Comparison of ENCODE assay signal across 8 cellular contexts in genomic region chr2:191051825-191052778, GRCh38. TPM values are rescaled to one million over a fixed set of nuclear protein-coding genes. Genes with fewer than 3 reads are reported as not detected.
DNase-seq lines count a peak whose midpoint lies in the region; ATAC-seq and TF ChIP-seq lines count a peak whose summit lies in the region.

No MANE protein-coding gene starts in this region.

- no peak overlapping the region for H3K27ac ChIP-seq in transverse colon

- H3K36me3 ChIP-seq in kidney epithelial cell (ENCODE audit: control insufficient read depth, insufficient read depth, low read length) = no peaks in the 10 kb centered on the region
- H3K36me3 ChIP-seq in transverse colon = no peaks in the 10 kb centered on the region

- H3K9me3 Mint-ChIP-seq in activated T-cell treated with anti-CD3 and anti-CD28 coated beads, Interleukin-2, amount 50 U/mL, for 72 hours = no peaks in the 10 kb centered on the region
- H3K9me3 Mint-ChIP-seq in activated T-cell treated with anti-CD3 and anti-CD28 coated beads, Interleukin-2, amount 50 U/mL, for 24 hours = no peaks in the 10 kb centered on the region

- peaks cover 0 to 6% (median 3%) of the 10 kb centered on the region in 4 donors for H3K4me1 ChIP-seq in transverse colon

- no peak overlapping the region for H3K4me3 ChIP-seq in astrocyte of the spinal cord (ENCODE audit: low read depth, low read length)
- no peak overlapping the region for H3K4me3 ChIP-seq in kidney epithelial cell (ENCODE audit: low read depth, low read length)
- H3K4me3 ChIP-seq in transverse colon = no peak overlapping the region

- H3K36me3 Mint-ChIP-seq in activated T-cell treated with anti-CD3 and anti-CD28 coated beads, Interleukin-2, amount 50 U/mL, for 72 hours (ENCODE audit: insufficient read depth in 2 of 2) = peaks cover 4 to 5% of the 10 kb centered on the region in 2 donors
- H3K36me3 Mint-ChIP-seq in activated T-cell treated with anti-CD3 and anti-CD28 coated beads, Interleukin-2, amount 50 U/mL, for 24 hours (ENCODE audit: low read depth) = peaks cover 29% of the 10 kb centered on the region

- peak; percentile 48 to 59 for ATAC-seq in activated T-cell treated with anti-CD3 and anti-CD28 coated beads, Interleukin-2, amount 50 U/mL, for 72 hours (replicated peaks in 1 of 2)
- peak; percentile 59 for ATAC-seq in HG02885 (IDR thresholded peaks at IDR 0.05; ENCODE audit: poor library complexity, unreplicated experiment)
- no peak for ATAC-seq in GM19452 (IDR thresholded peaks at IDR 0.05; ENCODE audit: unreplicated experiment)

- peaks cover 21% of the 10 kb centered on the region for H3K4me1 Mint-ChIP-seq in activated T-cell treated with anti-CD3 and anti-CD28 coated beads, Interleukin-2, amount 50 U/mL, for 72 hours (ENCODE audit: low read depth)
- peaks cover 19% of the 10 kb centered on the region for H3K4me1 Mint-ChIP-seq in activated T-cell treated with anti-CD3 and anti-CD28 coated beads, Interleukin-2, amount 50 U/mL, for 24 hours (ENCODE audit: low read depth)

- in situ Hi-C loops in astrocyte of the spinal cord (cut with HindIII; ENCODE audit: low sequenced_read_pairs) = no loop called here
- in situ Hi-C loops in transverse colon (cut with MboI; ENCODE audit: low pct_ligation_motif_present in 1 of 4, low pct_unique_long_range_greater_than_20kb in 1 of 4, low sequenced_read_pairs in 3 of 4) = loop anchor here (5.0 to 25.0 kb wide), 5 partner anchors 103 to 473 kb away; partner anchors contain the start of gene STAT4 (in 2 of the 4)

- H3K27me3 ChIP-seq in kidney epithelial cell (ENCODE audit: control insufficient read depth, insufficient read depth, low read length) (no peaks in the 10 kb centered on the region), transverse colon (no peaks in the 10 kb centered on the region)

- TF ChIP-seq CTCF in astrocyte of the spinal cord (IDR thresholded peaks at IDR 0.05; ENCODE audit: low read depth, low read length) (peak; percentile 46), kidney epithelial cell (IDR thresholded peaks at IDR 0.05; ENCODE audit: insufficient read depth, low read length, poor library complexity, severe bottlenecking) (peak; percentile 51), transverse colon (IDR thresholded peaks at IDR 0.05) (peak; percentile 55 to 66 (median 62))

- no peak for TF ChIP-seq POLR2A in transverse colon (IDR thresholded peaks at IDR 0.05)

- no peaks in the 10 kb centered on the region for H3K27me3 Mint-ChIP-seq in activated T-cell treated with anti-CD3 and anti-CD28 coated beads, Interleukin-2, amount 50 U/mL, for 72 hours (ENCODE audit: low read depth)
- H3K27me3 Mint-ChIP-seq in activated T-cell treated with anti-CD3 and anti-CD28 coated beads, Interleukin-2, amount 50 U/mL, for 24 hours = no peaks in the 10 kb centered on the region

- TF ChIP-seq EP300 in transverse colon (IDR thresholded peaks at IDR 0.05; ENCODE audit: low read depth) = no peak

- intact Hi-C loops in transverse colon (cut with DNase I; ENCODE audit: low total_unique reads) = no loop called here

- peak in 1 of 2 donors; percentile 29 for DNase-seq in activated T-cell treated with anti-CD3 and anti-CD28 coated beads, Interleukin-2, amount 50 U/mL, for 72 hours
- no peak for DNase-seq in activated T-cell treated with anti-CD3 and anti-CD28 coated beads, Interleukin-2, amount 50 U/mL, for 24 hours
- DNase-seq in NCI-H460 (ENCODE audit: extremely low read depth, low read depth) (peak; percentile 66), astrocyte of the spinal cord (ENCODE audit: low read depth, low spot score) (peak; percentile 71), kidney epithelial cell (ENCODE audit: low read depth) (peak; percentile 26), transverse colon (no peak)

- H3K4me3 Mint-ChIP-seq in activated T-cell treated with anti-CD3 and anti-CD28 coated beads, Interleukin-2, amount 50 U/mL, for 72 hours = no peak overlapping the region
- H3K4me3 Mint-ChIP-seq in activated T-cell treated with anti-CD3 and anti-CD28 coated beads, Interleukin-2, amount 50 U/mL, for 24 hours = no peak overlapping the region

- no peaks in the 10 kb centered on the region for H3K9me3 ChIP-seq in transverse colon

- 14 to 20% methylated on average over 10 of the region's 10 CpGs for WGBS in transverse colon (ENCODE audit: low coverage in 1 of 2), 2 donors

- no peak overlapping the region for H3K27ac Mint-ChIP-seq in activated T-cell treated with anti-CD3 and anti-CD28 coated beads, Interleukin-2, amount 50 U/mL, for 72 hours
- H3K27ac Mint-ChIP-seq in activated T-cell treated with anti-CD3 and anti-CD28 coated beads, Interleukin-2, amount 50 U/mL, for 24 hours = no peak overlapping the region

RNA-seq across cellular contexts. Expression of gene STAT1, which starts 38.1 kb away (rescaled TPM):
- 100 to 1,000 TPM; 441 to 563 TPM for total RNA-seq in activated T-cell treated with anti-CD3 and anti-CD28 coated beads, Interleukin-2, amount 50 U/mL, for 72 hours
- total RNA-seq in NCI-H460 (2014; rRNA removed; shearing (Covaris generic)) = 55.2 and 62.3 TPM in 2 replicates
- 48.7 and 108 TPM in 2 replicates for polyA plus RNA-seq in NCI-H460 (2014; cell fraction: nucleus; rRNA removed)
- 63.6 and 66.3 TPM in 2 replicates for total RNA-seq in kidney epithelial cell
- 10 to 100 TPM; 23.2 to 67.8 (median 52.2) TPM for total RNA-seq in transverse colon

Comparison
In these comparisons a context has a peak if more than half of its experiments do, and no peak if none do; other contexts are left out.
1. DNase-seq: peak in NCI-H460 (single experiment), astrocyte of the spinal cord (single experiment) and kidney epithelial cell (single experiment); none in activated T-cell treated with anti-CD3 and anti-CD28 coated beads, Interleukin-2, amount 50 U/mL, for 24 hours (single experiment) and transverse colon (single experiment).
2. Peak in every context shown above with its lines, with median percentiles within 50 percentile points of each other: CTCF ChIP-seq.